In the genomic region with DNA sequence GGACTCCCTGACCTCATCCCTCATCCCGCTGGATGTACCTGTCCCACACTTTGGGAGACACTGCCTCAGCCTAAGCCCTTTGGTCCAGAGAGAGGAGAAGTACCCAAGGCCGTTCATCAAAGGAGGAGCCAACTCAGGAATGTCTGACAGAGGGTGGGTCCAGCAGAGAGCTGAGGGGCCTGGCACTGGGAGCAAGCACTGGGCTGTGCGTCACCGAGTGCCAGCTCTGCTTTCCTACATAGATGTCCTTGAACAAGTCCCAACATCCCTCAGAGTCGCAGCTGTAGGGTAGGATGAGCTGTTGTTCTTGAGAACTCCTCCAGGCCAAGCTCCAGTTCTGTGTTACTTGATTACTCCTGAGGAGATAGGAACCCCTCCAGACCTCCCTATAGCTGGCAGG, we compare ENCODE assay signal across 18 cellular contexts.
"Had no signal": no experiment of that assay in that cellular context is flagged by ENCODE, and none has a peak within 500 bp of the region (broad histone marks: within the 10 kb centered on the region; RNA-seq: fewer than 3 reads in every experiment).

No MANE protein-coding gene starts in this region.

- H3K36me3 ChIP-seq: gastroesophageal sphincter, sigmoid colon, upper lobe of left lung had no signal

- FAIRE-seq: TTC549 had no signal

- DNase-seq: activated B cell treated with CpG ODN at 0.5 μM for 24 hours; activated effector memory CD4-positive, alpha-beta T cell treated with anti-CD3 and anti-CD28 coated beads, Interleukin-2, amount 50 U/mL, for 16 hours; activated T-cell treated with anti-CD3 and anti-CD28 coated beads, Interleukin-2, amount 50 U/mL, for 4 hours; caudate nucleus; effector memory CD4-positive, alpha-beta T cell; kidney glomerular epithelial cell; mesendoderm; occipital lobe; psoas muscle; sigmoid colon; stimulated activated CD4-positive, alpha-beta T cell treated with anti-CD3 and anti-CD28 coated beads, Interleukin-2, amount 100 ng/mL, for 24 hours; stimulated activated naive CD4-positive, alpha-beta T cell treated with Interleukin-2 at 50 U/mL for 16 hours; T-helper 2 cell; upper lobe of left lung had no signal

- H3K27me3 ChIP-seq: gastroesophageal sphincter, sigmoid colon had no signal

- H3K4me3 Mint-ChIP-seq: activated B cell treated with CpG ODN at 0.5 μM for 24 hours; activated T-cell treated with anti-CD3 and anti-CD28 coated beads, Interleukin-2, amount 50 U/mL, for 4 hours had no signal

- H3K4me3 ChIP-seq: coronary artery, gastroesophageal sphincter, psoas muscle, sigmoid colon, upper lobe of left lung had no signal

- ATAC-seq: activated T-cell treated with anti-CD3 and anti-CD28 coated beads, Interleukin-2, amount 50 U/mL, for 4 hours; gastroesophageal sphincter; psoas muscle had no signal

- H3K9me3 Mint-ChIP-seq: activated B cell treated with CpG ODN at 0.5 μM for 24 hours; activated T-cell treated with anti-CD3 and anti-CD28 coated beads, Interleukin-2, amount 50 U/mL, for 4 hours had no signal

- H3K9me3 ChIP-seq: gastroesophageal sphincter, psoas muscle, sigmoid colon, upper lobe of left lung had no signal

- H3K27ac ChIP-seq: coronary artery, epithelial cell of prostate, gastroesophageal sphincter, psoas muscle, sigmoid colon, upper lobe of left lung had no signal
